ENCODE assay signal across 23 cellular contexts in genomic region chr20:8036771-8037170, GRCh38.
"Had no signal": no experiment of that assay in that cellular context is flagged by ENCODE, and none has a peak within 500 bp of the region (broad histone marks: within the 10 kb centered on the region; RNA-seq: fewer than 3 reads in every experiment).

No MANE protein-coding gene starts in this region.

- DNase-seq: activated CD4-positive, alpha-beta memory T cell treated with anti-CD3 and anti-CD28 coated beads, Interleukin-2, amount 10 ng/mL, durations not matched to agents 7 days and 5 days; activated CD4-positive, alpha-beta T cell treated with anti-CD3 and anti-CD28 coated beads, Interleukin-2, amount 10 ng/mL, durations not matched to agents 24 days and 14 days; activated effector memory CD4-positive, alpha-beta T cell treated with Interleukin-2 at 50 U/mL for 16 hours; activated naive CD4-positive, alpha-beta T cell treated with anti-CD3 and anti-CD28 coated beads for 36 hours; activated T-cell treated with anti-CD3 and anti-CD28 coated beads, Interleukin-2, amount 50 U/mL, for 4 hours; amygdala; colonic mucosa; dorsolateral prefrontal cortex; effector memory CD8-positive, alpha-beta T cell; foreskin melanocyte; immature natural killer cell; kidney glomerular epithelial cell; left ventricle myocardium inferior; naive thymus-derived CD8-positive, alpha-beta T cell; stimulated activated CD4-positive, alpha-beta T cell treated with anti-CD3 and anti-CD28 coated beads, Interleukin-2, amount 100 ng/mL, for 48 hours; stimulated activated CD8-positive, alpha-beta memory T cell treated with anti-CD3 and anti-CD28 coated beads, Interleukin-4, amount 100 ng/mL, for 48 hours; stimulated activated naive CD4-positive, alpha-beta T cell; T-helper 2 cell; upper lobe of left lung had no signal

- H3K9me3 Mint-ChIP-seq: activated CD4-positive, alpha-beta memory T cell treated with anti-CD3 and anti-CD28 coated beads, Interleukin-2, amount 10 ng/mL, durations not matched to agents 7 days and 5 days; activated CD4-positive, alpha-beta T cell treated with anti-CD3 and anti-CD28 coated beads, Interleukin-2, amount 10 ng/mL, durations not matched to agents 24 days and 14 days; activated naive CD4-positive, alpha-beta T cell treated with anti-CD3 and anti-CD28 coated beads for 36 hours; activated T-cell treated with anti-CD3 and anti-CD28 coated beads, Interleukin-2, amount 50 U/mL, for 4 hours; effector memory CD8-positive, alpha-beta T cell; immature natural killer cell; mesothelial cell of epicardium; naive thymus-derived CD8-positive, alpha-beta T cell had no signal

- H3K36me3 Mint-ChIP-seq: mesothelial cell of epicardium; naive thymus-derived CD8-positive, alpha-beta T cell had no signal

- H3K4me3 Mint-ChIP-seq: activated CD4-positive, alpha-beta memory T cell treated with anti-CD3 and anti-CD28 coated beads, Interleukin-2, amount 10 ng/mL, durations not matched to agents 7 days and 5 days; activated CD4-positive, alpha-beta T cell treated with anti-CD3 and anti-CD28 coated beads, Interleukin-2, amount 10 ng/mL, durations not matched to agents 24 days and 14 days; activated naive CD4-positive, alpha-beta T cell treated with anti-CD3 and anti-CD28 coated beads for 36 hours; activated T-cell treated with anti-CD3 and anti-CD28 coated beads, Interleukin-2, amount 50 U/mL, for 4 hours; effector memory CD8-positive, alpha-beta T cell; immature natural killer cell; mesothelial cell of epicardium; naive thymus-derived CD8-positive, alpha-beta T cell had no signal

- H3K27ac Mint-ChIP-seq: activated CD4-positive, alpha-beta memory T cell treated with anti-CD3 and anti-CD28 coated beads, Interleukin-2, amount 10 ng/mL, durations not matched to agents 7 days and 5 days; activated CD4-positive, alpha-beta T cell treated with anti-CD3 and anti-CD28 coated beads, Interleukin-2, amount 10 ng/mL, durations not matched to agents 24 days and 14 days; activated naive CD4-positive, alpha-beta T cell treated with anti-CD3 and anti-CD28 coated beads for 36 hours; effector memory CD8-positive, alpha-beta T cell; immature natural killer cell; mesothelial cell of epicardium; naive thymus-derived CD8-positive, alpha-beta T cell had no signal

- H3K4me3 ChIP-seq: colonic mucosa, dorsolateral prefrontal cortex, left ventricle myocardium inferior, prostate gland, upper lobe of left lung had no signal

- H3K27me3 Mint-ChIP-seq: effector memory CD8-positive, alpha-beta T cell had no signal

- ATAC-seq: activated CD4-positive, CD25-positive, alpha-beta regulatory T cell treated with anti-CD3 and anti-CD28 coated beads, Interleukin-2, amount 50 U/mL, for 24 hours; activated T-cell treated with anti-CD3 and anti-CD28 coated beads, Interleukin-2, amount 50 U/mL, for 4 hours; effector memory CD8-positive, alpha-beta T cell; esophagus mucosa; naive thymus-derived CD8-positive, alpha-beta T cell had no signal

- H3K4me1 Mint-ChIP-seq: activated CD4-positive, alpha-beta T cell treated with anti-CD3 and anti-CD28 coated beads, Interleukin-2, amount 10 ng/mL, durations not matched to agents 24 days and 14 days; immature natural killer cell; mesothelial cell of epicardium; naive thymus-derived CD8-positive, alpha-beta T cell had no signal
